Comparison of ENCODE assay signal across 8 cellular contexts in the genomic region with DNA sequence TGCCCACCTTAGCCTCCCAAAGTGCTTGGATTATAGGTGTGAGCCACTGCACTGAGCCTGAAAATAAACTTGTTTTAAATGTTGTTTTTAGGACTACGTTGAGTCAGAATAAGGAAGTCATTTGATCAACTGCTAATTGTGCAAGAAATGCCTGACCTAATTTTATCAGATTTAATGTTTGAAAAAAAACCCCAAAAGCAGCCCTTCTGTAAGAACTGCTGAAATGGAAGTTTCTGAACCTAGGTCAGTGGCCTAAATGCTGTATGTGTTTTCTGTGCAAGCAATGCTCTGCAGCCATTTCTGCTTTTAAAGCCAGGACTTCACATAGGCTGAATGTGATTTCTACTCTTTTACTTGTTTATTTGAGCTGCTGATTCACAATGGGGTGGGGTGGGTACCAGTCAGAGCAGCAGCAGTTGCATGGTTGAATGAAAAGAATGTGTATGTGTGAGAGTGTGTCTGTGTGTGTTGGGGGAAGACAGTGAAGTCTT. TPM values are rescaled to one million over a fixed set of nuclear protein-coding genes. Genes with fewer than 3 reads are reported as not detected.
DNase-seq lines count a peak whose midpoint lies in the region; ATAC-seq and FAIRE-seq lines count a peak whose summit lies in the region.

No MANE protein-coding gene starts in this region.

- no peaks in the 10 kb centered on the region for H3K9me3 Mint-ChIP-seq in T-helper 2 cell treated with Interferon-gamma antibody and Interleukin-4, amounts not matched to agents 5 μg/mL and 100 μg/mL, for 36 hours

- H3K4me3 Mint-ChIP-seq in T-helper 2 cell treated with Interferon-gamma antibody and Interleukin-4, amounts not matched to agents 5 μg/mL and 100 μg/mL, for 36 hours = no peak overlapping the region

- H3K4me1 Mint-ChIP-seq in T-helper 2 cell treated with Interferon-gamma antibody and Interleukin-4, amounts not matched to agents 5 μg/mL and 100 μg/mL, for 36 hours (ENCODE audit: low read depth) = peaks cover 12% of the 10 kb centered on the region

- intact Hi-C loops in Right ventricle myocardium superior (cut with DNase I) = no loop called here

- no peak overlapping the region for H3K4me3 ChIP-seq in H7 (ENCODE audit: insufficient read depth, low read depth, low read length)
- H3K4me3 ChIP-seq in small intestine (ENCODE audit: low read depth in 1 of 2, low read length in 2 of 2) = no peak overlapping the region
- H3K4me3 ChIP-seq in SJCRH30 = no peak overlapping the region

- no peaks in the 10 kb centered on the region for H3K27me3 ChIP-seq in H7 (ENCODE audit: control insufficient read depth, insufficient read depth, low read length)
- H3K27me3 ChIP-seq in small intestine (ENCODE audit: control insufficient read depth in 2 of 2, insufficient read depth in 2 of 2, low read length in 2 of 2) = no peaks in the 10 kb centered on the region
- H3K27me3 ChIP-seq in SJCRH30 = no peaks in the 10 kb centered on the region

- peak overlapping the region; percentile 41 to 81 for H3K27ac ChIP-seq in small intestine (ENCODE audit: low read depth in 1 of 2, low read length in 1 of 2)
- H3K27ac ChIP-seq in SJCRH30 = no peak overlapping the region

- peaks cover 14% of the 10 kb centered on the region for H3K36me3 Mint-ChIP-seq in T-helper 2 cell treated with Interferon-gamma antibody and Interleukin-4, amounts not matched to agents 5 μg/mL and 100 μg/mL, for 36 hours (ENCODE audit: low read depth)

- ATAC-seq in Right ventricle myocardium superior (ENCODE audit: poor library complexity) (peak; percentile 12), HG03469 (IDR thresholded peaks at IDR 0.05; ENCODE audit: unreplicated experiment) (no peak)

- H3K4me1 ChIP-seq in small intestine (ENCODE audit: control insufficient read depth in 2 of 2, insufficient read depth in 1 of 2, low read depth in 1 of 2, low read length in 1 of 2) (peaks cover 0 to 9% of the 10 kb centered on the region in 2 donors), SJCRH30 (no peaks in the 10 kb centered on the region)

- WGBS in small intestine, 3 donors = 7 to 17% (median 16%) methylated on average over 1 of the region's 1 CpG

- FAIRE-seq in small intestine (lab: Jason Lieb, UNC) = no peak

- H3K27ac Mint-ChIP-seq in T-helper 2 cell treated with Interferon-gamma antibody and Interleukin-4, amounts not matched to agents 5 μg/mL and 100 μg/mL, for 36 hours = peak overlapping the region; percentile 51

- peak; percentile 16 for DNase-seq in H7
- no peak for DNase-seq in T-helper 2 cell treated with Interferon-gamma antibody and Interleukin-4, amounts not matched to agents 5 μg/mL and 100 μg/mL, for 36 hours (ENCODE audit: low spot score)
- DNase-seq in Right ventricle myocardium superior = no peak
- no peak for DNase-seq in small intestine
- DNase-seq in SJCRH30 = no peak
- DNase-seq in putamen (ENCODE audit: low spot score) = no peak
- no peak for DNase-seq in NCI-H187 (lab: John Stamatoyannopoulos, UW)

- H3K27me3 Mint-ChIP-seq in T-helper 2 cell treated with Interferon-gamma antibody and Interleukin-4, amounts not matched to agents 5 μg/mL and 100 μg/mL, for 36 hours (ENCODE audit: low read depth) = no peaks in the 10 kb centered on the region

- no peaks in the 10 kb centered on the region for H3K9me3 ChIP-seq in small intestine (ENCODE audit: control insufficient read depth, low read depth)
- no peaks in the 10 kb centered on the region for H3K9me3 ChIP-seq in SJCRH30 (replicated peaks)

- H3K36me3 ChIP-seq in H7 (replicated peaks; ENCODE audit: control insufficient read depth, insufficient read depth, low read length) = peaks cover 5% of the 10 kb centered on the region
- H3K36me3 ChIP-seq in small intestine (ENCODE audit: control insufficient read depth in 2 of 2, insufficient read depth in 2 of 2, low read length in 2 of 2) = no peaks in the 10 kb centered on the region
- peaks cover 9% of the 10 kb centered on the region for H3K36me3 ChIP-seq in SJCRH30

RNA-seq across cellular contexts. Expression of gene GPX1, which starts 6.6 kb away (rescaled TPM):
- total RNA-seq in H7 (2014; rRNA removed; shearing (Covaris generic)) = 222 and 298 TPM in 2 replicates
- total RNA-seq in Right ventricle myocardium superior = 117 TPM
- polyA plus RNA-seq in small intestine = 100 to 1,000 TPM; 325 to 419 (median 350) TPM
- total RNA-seq in SJCRH30 (2014; rRNA removed; shearing (Covaris generic)) = 128 and 148 TPM in 2 replicates

RNA-seq across cellular contexts. Expression of gene USP4, which starts 11.7 kb away (rescaled TPM):
- total RNA-seq in H7 (2014; rRNA removed; shearing (Covaris generic)) = 9.6 and 10.7 TPM in 2 replicates
- total RNA-seq in Right ventricle myocardium superior = 34.7 TPM
- polyA plus RNA-seq in small intestine = 10 to 100 TPM; 21.3 to 24.9 (median 24.8) TPM
- 10.5 and 10.6 TPM in 2 replicates for total RNA-seq in SJCRH30 (2014; rRNA removed; shearing (Covaris generic))
